In genomic region chr5:150615141-150615699, GRCh38 we compare ENCODE assay signal across 9 cellular contexts. TPM values are rescaled to one million over a fixed set of nuclear protein-coding genes. Genes with fewer than 3 reads are reported as not detected.
DNase-seq lines count a peak whose midpoint lies in the region; ATAC-seq and TF ChIP-seq lines count a peak whose summit lies in the region.
"Had no signal": no experiment of that assay in that cellular context is flagged by ENCODE, and none has a peak within 500 bp of the region (broad histone marks: within the 10 kb centered on the region; RNA-seq: fewer than 3 reads in every experiment).

No MANE protein-coding gene starts in this region.

- no peak overlapping the region for H2AK5ac ChIP-seq in mesenchymal stem cell (ENCODE audit: low read length, severe bottlenecking)

- no peak overlapping the region for H2BK12ac ChIP-seq in mesenchymal stem cell (ENCODE audit: low read length in 2 of 2)

- H3K4me3 ChIP-seq in duodenal mucosa (ENCODE audit: low read depth in 1 of 2, low read length in 2 of 2) (peak overlapping the region in 1 of 2 donors; percentile 6), mesenchymal stem cell (ENCODE audit: insufficient read depth in 1 of 2, low read depth in 1 of 2, low read length in 2 of 2) (peak overlapping the region in 1 of 2 experiments; percentile 2), upper lobe of left lung (no peak overlapping the region)

- H3K4ac ChIP-seq in mesenchymal stem cell (ENCODE audit: low read depth in 1 of 2, low read length in 2 of 2): no peak overlapping the region

- WGBS in mesenchymal stem cell: 37% methylated on average over 16 of the region's 17 CpGs
- 20 to 34% methylated on average over 17 of the region's 17 CpGs for WGBS in upper lobe of left lung, 2 donors

- H3K4me2 ChIP-seq in mesenchymal stem cell (ENCODE audit: low read length, poor library complexity, severe bottlenecking): no peak overlapping the region

- H3K9me3 ChIP-seq in duodenal mucosa (ENCODE audit: control insufficient read depth in 1 of 2, low read length in 2 of 2): no peaks in the 10 kb centered on the region
- no peaks in the 10 kb centered on the region for H3K9me3 ChIP-seq in mesenchymal stem cell (ENCODE audit: control insufficient read depth, low read length)
- no peaks in the 10 kb centered on the region for H3K9me3 ChIP-seq in upper lobe of left lung

- H2BK5ac ChIP-seq in mesenchymal stem cell (ENCODE audit: low read depth, low read length, poor library complexity, severe bottlenecking): no peak overlapping the region

- intact Hi-C loops in head of caudate nucleus (cut with DNase I): no loop called here

- no peaks in the 10 kb centered on the region for H3K79me1 ChIP-seq in mesenchymal stem cell (replicated peaks; ENCODE audit: low read length, poor library complexity, severe bottlenecking)

- ATAC-seq in upper lobe of left lung (ENCODE audit: low FRiP score in 2 of 2) (peak; percentile 47 to 48), HG03025 (IDR thresholded peaks at IDR 0.05; ENCODE audit: low FRiP score, unreplicated experiment) (no peak)

- no peak overlapping the region for H2BK15ac ChIP-seq in mesenchymal stem cell (ENCODE audit: low read depth, poor library complexity, severe bottlenecking)

- H3K36me3 ChIP-seq in duodenal mucosa (ENCODE audit: control insufficient read depth in 1 of 2, insufficient read depth in 2 of 2, low read length in 2 of 2) (peaks cover 0 to 14% of the 10 kb centered on the region in 2 donors), mesenchymal stem cell (ENCODE audit: control insufficient read depth in 1 of 2, insufficient read depth in 2 of 2, low read depth in 1 of 2, low read length in 2 of 2) (no peaks in the 10 kb centered on the region), upper lobe of left lung (no peaks in the 10 kb centered on the region)

- H4K91ac ChIP-seq in mesenchymal stem cell (ENCODE audit: low read length): no peak overlapping the region

- H2BK120ac ChIP-seq in mesenchymal stem cell (ENCODE audit: low read depth, low read length): no peak overlapping the region

- H4K8ac ChIP-seq in mesenchymal stem cell (ENCODE audit: low read length): no peak overlapping the region

- H3K27me3 ChIP-seq in duodenal mucosa (ENCODE audit: control insufficient read depth in 1 of 2, insufficient read depth in 2 of 2, low read length in 2 of 2) (no peaks in the 10 kb centered on the region), mesenchymal stem cell (ENCODE audit: control insufficient read depth in 1 of 2, insufficient read depth in 1 of 2, low read length in 2 of 2) (peaks cover 28 to 54% of the 10 kb centered on the region in 2 experiments), upper lobe of left lung (no peaks in the 10 kb centered on the region)

- H3K27ac ChIP-seq in duodenal mucosa (ENCODE audit: low read depth, low read length) (peak overlapping the region; percentile 40), mesenchymal stem cell (ENCODE audit: low read length, poor library complexity, severe bottlenecking) (no peak overlapping the region), upper lobe of left lung (peak overlapping the region; percentile 12 to 68 (median 58))

- H3K9ac ChIP-seq in duodenal mucosa (ENCODE audit: low read depth in 1 of 2, low read length in 2 of 2) (peak overlapping the region in 1 of 2 donors; percentile 22), mesenchymal stem cell (ENCODE audit: low read length) (peak overlapping the region; percentile 33)

- TF ChIP-seq CTCF in upper lobe of left lung (IDR thresholded peaks at IDR 0.05): no peak

- DNase-seq in NCI-H226 (peak; percentile 70), mesenchymal stem cell (no peak), upper lobe of left lung (no peak), NCI-H1417 (lab: John Stamatoyannopoulos, UW) (no peak), HCEC 1CT (no peak), head of caudate nucleus (no peak)
- DNase-seq: NCI-H526 treated with DMSO at 0.1 percent for 48 hours had no signal

- H3K23ac ChIP-seq in mesenchymal stem cell (ENCODE audit: low read length in 2 of 2): no peak overlapping the region

- no peak for TF ChIP-seq POLR2A in upper lobe of left lung (IDR thresholded peaks at IDR 0.05)

- TF ChIP-seq EP300 in upper lobe of left lung (IDR thresholded peaks at IDR 0.05): no peak

- H3K18ac ChIP-seq in mesenchymal stem cell (ENCODE audit: low read depth in 1 of 2, low read length in 2 of 2): no peak overlapping the region

- H3K14ac ChIP-seq in mesenchymal stem cell (ENCODE audit: low read length in 2 of 2): no peak overlapping the region

- peaks cover 67 to 74% of the 10 kb centered on the region in 2 donors for H3K4me1 ChIP-seq in duodenal mucosa (ENCODE audit: control insufficient read depth in 1 of 2, insufficient read depth in 2 of 2, low read length in 2 of 2)
- peaks cover 22% of the 10 kb centered on the region for H3K4me1 ChIP-seq in mesenchymal stem cell (ENCODE audit: control insufficient read depth, insufficient read depth, low read depth, low read length)
- peaks cover 61 to 90% (median 80%) of the 10 kb centered on the region in 4 donors for H3K4me1 ChIP-seq in upper lobe of left lung

- no peak overlapping the region for H2AFZ ChIP-seq in mesenchymal stem cell (ENCODE audit: low read depth, low read length)

RNA-seq across cellular contexts. Expression of gene SYNPO, which starts 25.2 kb away (rescaled TPM):
- 37.8 TPM for polyA plus RNA-seq in mesenchymal stem cell (2013, experiment 1 of 2)
- polyA plus RNA-seq in mesenchymal stem cell (2013, experiment 2 of 2): 39.1 TPM
- total RNA-seq in upper lobe of left lung: 100 to 1,000 TPM in 2 of 6 donors, 10 to 100 TPM in 4; 41.9 to 150 (median 84.3) TPM

RNA-seq across cellular contexts. Expression of gene MYOZ3, which starts 45.8 kb away (rescaled TPM):
- 1.6 TPM for polyA plus RNA-seq in mesenchymal stem cell (2013, experiment 1 of 2)
- 1.8 TPM for polyA plus RNA-seq in mesenchymal stem cell (2013, experiment 2 of 2)
- total RNA-seq in upper lobe of left lung: 1 to 10 TPM in 2 of 6 donors, under 1 TPM in 3, not detected in 1; 0.61 to 2.8 (median 0.89) TPM
